ENCODE assay signal across 8 cellular contexts in genomic region chr1:6246497-6247295, GRCh38. TPM values are rescaled to one million over a fixed set of nuclear protein-coding genes. Genes with fewer than 3 reads are reported as not detected.
DNase-seq lines count a peak whose midpoint lies in the region; ATAC-seq and TF ChIP-seq lines count a peak whose summit lies in the region.

No MANE protein-coding gene starts in this region.

- ATAC-seq in HG02642 (IDR thresholded peaks at IDR 0.05; ENCODE audit: poor library complexity, unreplicated experiment) (peak; percentile 45), lung (ENCODE audit: insufficient read depth, low FRiP score) (peak; percentile 71), HG02588 (IDR thresholded peaks at IDR 0.05; ENCODE audit: unreplicated experiment) (no peak)

- peaks cover 50% of the 10 kb centered on the region for H3K27me3 ChIP-seq in CD8-positive, alpha-beta memory T cell (ENCODE audit: insufficient read depth, low read length, poor library complexity, severe bottlenecking)
- H3K27me3 ChIP-seq in lung (ENCODE audit: control insufficient read depth, insufficient read depth), result peaks cover 12% of the 10 kb centered on the region

- peaks cover 40 to 59% of the 10 kb centered on the region in 2 donors for H3K27me3 Mint-ChIP-seq in CD8-positive, alpha-beta memory T cell
- H3K27me3 Mint-ChIP-seq in activated CD4-positive, alpha-beta memory T cell treated with anti-CD3 and anti-CD28 coated beads, Interleukin-2, amount 10 ng/mL, durations not matched to agents 7 days and 5 days, result peaks cover 59% of the 10 kb centered on the region

- no peaks in the 10 kb centered on the region for H3K9me3 Mint-ChIP-seq in CD8-positive, alpha-beta memory T cell
- H3K9me3 Mint-ChIP-seq in activated CD4-positive, alpha-beta memory T cell treated with anti-CD3 and anti-CD28 coated beads, Interleukin-2, amount 10 ng/mL, durations not matched to agents 7 days and 5 days, result no peaks in the 10 kb centered on the region

- CTCF ChIA-PET in CD8-positive, alpha-beta memory T cell (lab: Charles Lee), result interaction anchor here (0.6 to 4.8 kb wide), 33 partner anchors 9 to 732 kb away, joined by 3 to 63 read pairs (median 4); partner anchors contain the start of genes DNAJC11, GPR153, ICMT and RPL22
- CTCF ChIA-PET in activated CD4-positive, alpha-beta memory T cell treated with anti-CD3 and anti-CD28 coated beads, Interleukin-2, amount 10 ng/mL, durations not matched to agents 7 days and 5 days (lab: Charles Lee), result interaction anchor here (0.7 to 4.2 kb wide), 34 partner anchors 9 to 399 kb away, joined by 3 to 61 read pairs (median 6); partner anchors contain the start of genes ACOT7, ESPN, GPR153 and ICMT

- H3K4me1 ChIP-seq in CD8-positive, alpha-beta memory T cell (ENCODE audit: insufficient read depth, low read length), result peaks cover 20% of the 10 kb centered on the region
- peaks cover 0 to 20% of the 10 kb centered on the region in 2 donors for H3K4me1 ChIP-seq in lung (ENCODE audit: control insufficient read depth in 2 of 2, insufficient read depth in 2 of 2, low read length in 2 of 2)

- DNase-seq in CD8-positive, alpha-beta memory T cell, result peak; percentile 68 to 84 (median 76)
- DNase-seq in NCI-H69 (lab: John Stamatoyannopoulos, UW) (peak; percentile 76), lung (ENCODE audit: low spot score) (peak; percentile 81)
- peak; percentile 82 for DNase-seq in activated CD4-positive, alpha-beta memory T cell treated with anti-CD3 and anti-CD28 coated beads, Interleukin-2, amount 10 ng/mL, durations not matched to agents 7 days and 5 days
- peak; percentile 76 for DNase-seq in effector CD4-positive, alpha-beta T cell
- peak; percentile 47 for DNase-seq in stimulated activated CD8-positive, alpha-beta memory T cell treated with anti-CD3 and anti-CD28 coated beads, Interleukin-12 subunit alpha, Interleukin-12 subunit beta, amount 100 ng/mL, for 24 hours (ENCODE audit: extremely low read depth)

- TF ChIP-seq CTCF in lung (IDR thresholded peaks at IDR 0.05; ENCODE audit: control extremely low read depth, extremely low read depth), result peak; percentile 93

- no peak overlapping the region for H3K27ac ChIP-seq in CD8-positive, alpha-beta memory T cell (ENCODE audit: low read depth, low read length)
- no peak overlapping the region for H3K27ac ChIP-seq in lung (ENCODE audit: low read depth in 1 of 2, low read length in 1 of 2)

- peak overlapping the region in 3 of 8 donors; percentile 43 to 72 (median 59) for H3K27ac Mint-ChIP-seq in CD8-positive, alpha-beta memory T cell
- H3K27ac Mint-ChIP-seq in activated CD4-positive, alpha-beta memory T cell treated with anti-CD3 and anti-CD28 coated beads, Interleukin-2, amount 10 ng/mL, durations not matched to agents 7 days and 5 days, result no peak overlapping the region

- peaks cover 5 to 23% (median 5%) of the 10 kb centered on the region in 3 donors for H3K4me1 Mint-ChIP-seq in CD8-positive, alpha-beta memory T cell
- H3K4me1 Mint-ChIP-seq in activated CD4-positive, alpha-beta memory T cell treated with anti-CD3 and anti-CD28 coated beads, Interleukin-2, amount 10 ng/mL, durations not matched to agents 7 days and 5 days, result peaks cover 19% of the 10 kb centered on the region

- peak overlapping the region in 5 of 7 donors; percentile 57 to 85 (median 77) for H3K4me3 Mint-ChIP-seq in CD8-positive, alpha-beta memory T cell
- peak overlapping the region; percentile 70 for H3K4me3 Mint-ChIP-seq in activated CD4-positive, alpha-beta memory T cell treated with anti-CD3 and anti-CD28 coated beads, Interleukin-2, amount 10 ng/mL, durations not matched to agents 7 days and 5 days

- POLR2A ChIA-PET in CD8-positive, alpha-beta memory T cell (lab: Charles Lee), result interaction anchor here (0.5 kb wide), 1 partner anchor 9 kb away, joined by 3 read pairs; no protein-coding TSS in a partner anchor
- POLR2A ChIA-PET in activated CD4-positive, alpha-beta memory T cell treated with anti-CD3 and anti-CD28 coated beads, Interleukin-2, amount 10 ng/mL, durations not matched to agents 7 days and 5 days (lab: Charles Lee), result interaction anchor here (0.9 to 2.5 kb wide), 6 partner anchors 11 to 213 kb away, joined by 4 to 12 read pairs (median 5); partner anchors contain the start of genes ACOT7 and ICMT

- no peaks in the 10 kb centered on the region for H3K9me3 ChIP-seq in CD8-positive, alpha-beta memory T cell (ENCODE audit: low read length)
- H3K9me3 ChIP-seq in lung (ENCODE audit: control insufficient read depth in 2 of 2, insufficient read depth in 1 of 2, low read length in 1 of 2), result no peaks in the 10 kb centered on the region

- no peak overlapping the region for H3K4me3 ChIP-seq in CD8-positive, alpha-beta memory T cell (ENCODE audit: low read length)
- H3K4me3 ChIP-seq in lung, result no peak overlapping the region

- no peaks in the 10 kb centered on the region for H3K36me3 Mint-ChIP-seq in CD8-positive, alpha-beta memory T cell
- H3K36me3 Mint-ChIP-seq in activated CD4-positive, alpha-beta memory T cell treated with anti-CD3 and anti-CD28 coated beads, Interleukin-2, amount 10 ng/mL, durations not matched to agents 7 days and 5 days (ENCODE audit: low read depth), result no peaks in the 10 kb centered on the region

- H3K36me3 ChIP-seq in CD8-positive, alpha-beta memory T cell (ENCODE audit: insufficient read depth, low read length), result no peaks in the 10 kb centered on the region
- H3K36me3 ChIP-seq in lung (ENCODE audit: control insufficient read depth in 2 of 2, insufficient read depth in 2 of 2, low read length in 2 of 2), result no peaks in the 10 kb centered on the region

- 5 to 6% methylated on average over 28 of the region's 28 CpGs for WGBS in lung, 2 donors

RNA-seq across cellular contexts. Expression of gene HES3, which starts 2.7 kb away (rescaled TPM):
- total RNA-seq in CD8-positive, alpha-beta memory T cell, result not detected
- not detected for polyA plus RNA-seq in CD8-positive, alpha-beta memory T cell
- total RNA-seq in activated CD4-positive, alpha-beta memory T cell treated with anti-CD3 and anti-CD28 coated beads, Interleukin-2, amount 10 ng/mL, durations not matched to agents 7 days and 5 days, result not detected
- total RNA-seq in lung, result not detected
- polyA plus RNA-seq in lung, result not detected

RNA-seq across cellular contexts. Expression of gene ICMT, which starts 10.9 kb away (rescaled TPM):
- total RNA-seq in CD8-positive, alpha-beta memory T cell, result 10 to 100 TPM; 79.1 to 79.4 TPM
- polyA plus RNA-seq in CD8-positive, alpha-beta memory T cell, result 24.4 TPM
- total RNA-seq in activated CD4-positive, alpha-beta memory T cell treated with anti-CD3 and anti-CD28 coated beads, Interleukin-2, amount 10 ng/mL, durations not matched to agents 7 days and 5 days, result 10 to 100 TPM; 49.8 to 49.9 TPM
- total RNA-seq in lung, result 10 to 100 TPM; 30.2 to 68.5 TPM
- polyA plus RNA-seq in lung, result 10 to 100 TPM; 17.4 to 33.6 TPM

RNA-seq across cellular contexts. Expression of gene GPR153, which starts 14.2 kb away (rescaled TPM):
- under 1 TPM; 0.50 to 0.66 TPM for total RNA-seq in CD8-positive, alpha-beta memory T cell
- 0.39 TPM for polyA plus RNA-seq in CD8-positive, alpha-beta memory T cell
- total RNA-seq in activated CD4-positive, alpha-beta memory T cell treated with anti-CD3 and anti-CD28 coated beads, Interleukin-2, amount 10 ng/mL, durations not matched to agents 7 days and 5 days, result 1 to 10 TPM; 3.9 to 4.4 TPM
- 10 to 100 TPM in 1 of 2 donors, 1 to 10 TPM in 1; 8.0 to 17.0 TPM for total RNA-seq in lung
- polyA plus RNA-seq in lung, result 1 to 10 TPM; 3.2 to 4.3 TPM

RNA-seq across cellular contexts. Expression of gene RNF207, which starts 40.8 kb away (rescaled TPM):
- 10 to 100 TPM; 10.8 to 12.8 TPM for total RNA-seq in CD8-positive, alpha-beta memory T cell
- polyA plus RNA-seq in CD8-positive, alpha-beta memory T cell, result 0.22 TPM
- 10 to 100 TPM; 12.4 to 16.4 TPM for total RNA-seq in activated CD4-positive, alpha-beta memory T cell treated with anti-CD3 and anti-CD28 coated beads, Interleukin-2, amount 10 ng/mL, durations not matched to agents 7 days and 5 days
- 10 to 100 TPM; 11.1 to 14.4 TPM for total RNA-seq in lung
- polyA plus RNA-seq in lung, result 10 to 100 TPM in 1 of 2 donors, 1 to 10 TPM in 1; 8.0 to 13.5 TPM

RNA-seq across cellular contexts. Expression of gene RPL22, which starts 47.3 kb away (rescaled TPM):
- 100 to 1,000 TPM; 397 to 449 TPM for total RNA-seq in CD8-positive, alpha-beta memory T cell
- 213 TPM for polyA plus RNA-seq in CD8-positive, alpha-beta memory T cell
- 100 to 1,000 TPM; 258 to 298 TPM for total RNA-seq in activated CD4-positive, alpha-beta memory T cell treated with anti-CD3 and anti-CD28 coated beads, Interleukin-2, amount 10 ng/mL, durations not matched to agents 7 days and 5 days
- 100 to 1,000 TPM; 224 to 272 TPM for total RNA-seq in lung
- 100 to 1,000 TPM; 186 to 985 TPM for polyA plus RNA-seq in lung
